In genomic region chr5:78698218-78698751, GRCh38 we compare ENCODE assay signal across 13 cellular contexts. TPM values are rescaled to one million over a fixed set of nuclear protein-coding genes. Genes with fewer than 3 reads are reported as not detected.
DNase-seq lines count a peak whose midpoint lies in the region; ATAC-seq and TF ChIP-seq lines count a peak whose summit lies in the region.
"Had no signal": no experiment of that assay in that cellular context is flagged by ENCODE, and none has a peak within 500 bp of the region (broad histone marks: within the 10 kb centered on the region; RNA-seq: fewer than 3 reads in every experiment).

No MANE protein-coding gene starts in this region.

- no peak overlapping the region for H3K4me3 ChIP-seq in sigmoid colon

- no peak for ATAC-seq in GM19463 (IDR thresholded peaks at IDR 0.05; ENCODE audit: unreplicated experiment)
- no peak for ATAC-seq in GM19328 (IDR thresholded peaks at IDR 0.05; ENCODE audit: unreplicated experiment)
- ATAC-seq in HG03280 (IDR thresholded peaks at IDR 0.05; ENCODE audit: unreplicated experiment): no peak
- ATAC-seq: effector memory CD8-positive, alpha-beta T cell had no signal

- TF ChIP-seq POLR2A in sigmoid colon (IDR thresholded peaks at IDR 0.05): no peak

- TF ChIP-seq CTCF in sigmoid colon (IDR thresholded peaks at IDR 0.05): no peak

- peaks cover 0 to 13% (median 9%) of the 10 kb centered on the region in 4 donors for H3K4me1 ChIP-seq in sigmoid colon

- no peak for TF ChIP-seq EP300 in sigmoid colon (IDR thresholded peaks at IDR 0.05)

- peaks cover 0 to 1% (median 0%) of the 10 kb centered on the region in 4 donors for H3K9me3 ChIP-seq in sigmoid colon

- H3K27me3 ChIP-seq in sigmoid colon: no peaks in the 10 kb centered on the region

- H3K27ac ChIP-seq in sigmoid colon: peak overlapping the region in 3 of 4 donors; percentile 1 to 53 (median 27)

- intact Hi-C loops in sigmoid colon (cut with DNase I): no loop called here

- DNase-seq in ELR (ENCODE audit: low read depth): peak; percentile 34
- DNase-seq in astrocyte of the hippocampus (ENCODE audit: low read depth, low spot score): peak; percentile 80
- DNase-seq in foreskin melanocyte: peak; percentile 83
- peak; percentile 82 for DNase-seq in sigmoid colon
- no peak for DNase-seq in NCI-H1092 treated with DMSO at 0.1 percent for 48 hours (lab: John Stamatoyannopoulos, UW)
- DNase-seq: activated naive CD4-positive, alpha-beta T cell treated with anti-CD3 and anti-CD28 coated beads for 36 hours; CD4-positive, alpha-beta memory T cell; effector memory CD8-positive, alpha-beta T cell; immature natural killer cell; NCI-H748 treated with DMSO at 0.1 percent for 48 hours had no signal

- WGBS in sigmoid colon, 2 donors: 83 to 92% methylated on average over 4 of the region's 4 CpGs

- no peaks in the 10 kb centered on the region for H3K36me3 ChIP-seq in sigmoid colon

RNA-seq across cellular contexts. Expression of gene LHFPL2, which starts 49.7 kb away (rescaled TPM):
- total RNA-seq in sigmoid colon: 10 to 100 TPM; 21.4 to 34.9 (median 26.6) TPM
- polyA plus RNA-seq in sigmoid colon: 10 to 100 TPM; 10.8 to 21.1 (median 19.0) TPM
- total RNA-seq: activated naive CD4-positive, alpha-beta T cell treated with anti-CD3 and anti-CD28 coated beads for 36 hours had no signal
